In the genomic region with DNA sequence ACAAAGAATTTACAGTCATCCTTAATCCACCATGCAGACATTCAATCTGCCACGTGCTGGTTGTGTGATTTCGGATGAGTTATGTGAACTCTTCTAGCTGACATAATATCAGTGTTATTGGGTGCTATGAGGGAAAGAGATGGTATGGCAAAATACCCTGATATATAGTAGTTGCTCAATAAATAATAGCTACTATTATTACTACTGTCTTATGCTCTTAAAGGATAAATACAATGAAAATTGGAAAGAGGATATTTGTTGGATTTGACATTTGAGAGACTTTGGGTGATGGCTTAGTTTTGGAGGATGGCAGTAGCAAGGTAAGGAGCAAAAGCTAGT, we compare ENCODE assay signal across 22 cellular contexts.
"Had no signal": no experiment of that assay in that cellular context is flagged by ENCODE, and none has a peak within 500 bp of the region (broad histone marks: within the 10 kb centered on the region; RNA-seq: fewer than 3 reads in every experiment).

No MANE protein-coding gene starts in this region.

- H3K27me3 Mint-ChIP-seq: naive B cell; progenitor cell of endocrine pancreas; stimulated activated naive B cell treated with anti-CD40 and anti-IgM and Interleukin-4, amounts not matched to agents 10 μg/mL and 1 μg/mL and 100 μg/mL, for 72 hours had no signal

- H3K27ac ChIP-seq: hepatocyte, left ventricle myocardium inferior, ovary, right atrium auricular region, skin epidermis, stomach, testis, thyroid gland, transverse colon, upper lobe of left lung had no signal

- H3K9me3 ChIP-seq: ovary, right atrium auricular region, testis, thyroid gland, transverse colon had no signal

- H3K4me1 ChIP-seq: left ventricle myocardium inferior, right atrium auricular region, stomach, testis, thyroid gland, transverse colon, upper lobe of left lung had no signal

- H3K4me3 Mint-ChIP-seq: naive B cell; natural killer cell; stimulated activated naive B cell treated with anti-CD40 and anti-IgM and Interleukin-4, amounts not matched to agents 10 μg/mL and 1 μg/mL and 100 μg/mL, for 72 hours had no signal

- ATAC-seq: natural killer cell; sciatic nerve; stimulated activated naive B cell treated with anti-CD40 and anti-IgM and Interleukin-4, amounts not matched to agents 10 μg/mL and 1 μg/mL and 100 μg/mL, for 72 hours; stimulated activated naive CD8-positive, alpha-beta T cell treated with anti-CD3 and anti-CD28 coated beads, Interleukin-15, Interleukin-2, amounts not matched to agents 100 U/mL and 50 U/mL, for 24 hours had no signal

- H3K9me3 Mint-ChIP-seq: natural killer cell had no signal

- H3K4me1 Mint-ChIP-seq: naive B cell; natural killer cell; stimulated activated naive B cell treated with anti-CD40 and anti-IgM and Interleukin-4, amounts not matched to agents 10 μg/mL and 1 μg/mL and 100 μg/mL, for 72 hours had no signal

- H3K36me3 ChIP-seq: left ventricle myocardium inferior, ovary, right atrium auricular region, stomach, thyroid gland, transverse colon, upper lobe of left lung had no signal

- H3K36me3 Mint-ChIP-seq: naive B cell; natural killer cell; stimulated activated naive B cell treated with anti-CD40 and anti-IgM and Interleukin-4, amounts not matched to agents 10 μg/mL and 1 μg/mL and 100 μg/mL, for 72 hours had no signal

- DNase-seq: islet precursor cell; left ventricle myocardium inferior; naive B cell; natural killer cell; ovary; stimulated activated CD4-positive, alpha-beta T cell treated with anti-CD3 and anti-CD28 coated beads, Interleukin-12 subunit alpha, Interleukin-12 subunit beta, amount 100 ng/mL, for 4 hours; stimulated activated CD4-positive, alpha-beta T cell treated with anti-CD3 and anti-CD28 coated beads, Interleukin-15, amount 100 ng/mL, for 24 hours; stimulated activated CD4-positive, alpha-beta T cell treated with anti-CD3 and anti-CD28 coated beads, Interleukin-2, amount 100 ng/mL, for 24 hours; stimulated activated CD4-positive, alpha-beta T cell treated with anti-CD3 and anti-CD28 coated beads, Interleukin-4, amount 100 ng/mL, for 1 hour; stimulated activated naive B cell treated with anti-CD40 and anti-IgM and Interleukin-4, amounts not matched to agents 10 μg/mL and 1 μg/mL and 100 μg/mL, for 72 hours; stimulated activated naive CD8-positive, alpha-beta T cell treated with anti-CD3 and anti-CD28 coated beads, Interleukin-15, Interleukin-2, amounts not matched to agents 100 U/mL and 50 U/mL, for 24 hours; stomach; testis; thyroid gland; transverse colon; upper lobe of left lung had no signal

- H3K27ac Mint-ChIP-seq: naive B cell; natural killer cell; progenitor cell of endocrine pancreas; stimulated activated naive B cell treated with anti-CD40 and anti-IgM and Interleukin-4, amounts not matched to agents 10 μg/mL and 1 μg/mL and 100 μg/mL, for 72 hours had no signal

- H3K27me3 ChIP-seq: hepatocyte, ovary, right atrium auricular region, stomach, testis, thyroid gland, transverse colon, upper lobe of left lung had no signal

- H3K4me3 ChIP-seq: hepatocyte, left ventricle myocardium inferior, lung, ovary, right atrium auricular region, skin epidermis, stomach, testis, thyroid gland, transverse colon, upper lobe of left lung had no signal
